ENCODE assay signal across 31 cellular contexts in the genomic region with DNA sequence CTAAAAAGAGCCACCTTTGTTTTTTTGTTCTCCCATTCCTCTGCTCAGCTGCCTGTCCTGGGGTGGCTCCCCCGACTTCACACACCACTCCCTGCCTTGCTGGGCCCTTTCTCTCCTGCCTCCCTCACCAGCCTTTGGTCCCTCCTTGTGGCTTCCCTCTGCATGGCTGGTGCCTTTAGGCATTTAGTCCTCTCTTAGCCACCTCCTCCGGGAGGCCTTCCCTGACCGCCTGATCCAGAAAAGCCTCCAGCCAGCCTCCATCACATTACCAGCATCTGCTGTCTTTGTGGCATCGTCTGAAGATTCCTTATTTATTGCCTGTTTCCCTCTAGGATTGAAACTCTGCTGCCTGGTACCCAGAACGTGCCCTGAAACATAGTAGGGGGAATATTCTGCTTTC.
"Had no signal": no experiment of that assay in that cellular context is flagged by ENCODE, and none has a peak within 500 bp of the region (broad histone marks: within the 10 kb centered on the region; RNA-seq: fewer than 3 reads in every experiment).

No MANE protein-coding gene starts in this region.

- H3K4me3 Mint-ChIP-seq: activated CD4-positive, alpha-beta T cell treated with anti-CD3 and anti-CD28 coated beads, Interleukin-2, amount 10 ng/mL, durations not matched to agents 24 days and 14 days; activated CD8-positive, alpha-beta T cell treated with anti-CD3 and anti-CD28 coated beads for 36 hours; activated naive CD8-positive, alpha-beta T cell treated with anti-CD3 and anti-CD28 coated beads for 36 hours; activated T-cell treated with anti-CD3 and anti-CD28 coated beads, Interleukin-2, amount 50 U/mL, for 72 hours; activated T-helper 17 cell treated with anti-CD3 and anti-CD28 coated beads, Interleukin-2, amount 50 U/mL, for 72 hours; central memory CD8-positive, alpha-beta T cell; T-helper 1 cell treated with Interleukin-12 subunit alpha and Interleukin-12 subunit beta and Interleukin-4 antibody, amounts not matched to agents 30 μg/mL and 1 μg/mL, for 36 hours; T-helper 2 cell treated with Interferon-gamma antibody and Interleukin-4, amounts not matched to agents 5 μg/mL and 100 μg/mL, for 36 hours had no signal

- H3K4me2 ChIP-seq: SK-N-SH had no signal

- H3K9me3 Mint-ChIP-seq: activated CD4-positive, alpha-beta T cell treated with anti-CD3 and anti-CD28 coated beads, Interleukin-2, amount 10 ng/mL, durations not matched to agents 24 days and 14 days; activated CD8-positive, alpha-beta T cell treated with anti-CD3 and anti-CD28 coated beads for 36 hours; activated naive CD8-positive, alpha-beta T cell treated with anti-CD3 and anti-CD28 coated beads for 36 hours; activated T-cell treated with anti-CD3 and anti-CD28 coated beads, Interleukin-2, amount 50 U/mL, for 72 hours; activated T-helper 17 cell treated with anti-CD3 and anti-CD28 coated beads, Interleukin-2, amount 50 U/mL, for 72 hours; central memory CD8-positive, alpha-beta T cell; T-helper 1 cell treated with Interleukin-12 subunit alpha and Interleukin-12 subunit beta and Interleukin-4 antibody, amounts not matched to agents 30 μg/mL and 1 μg/mL, for 36 hours; T-helper 2 cell treated with Interferon-gamma antibody and Interleukin-4, amounts not matched to agents 5 μg/mL and 100 μg/mL, for 36 hours had no signal

- H3K9me3 ChIP-seq: SJSA1, SK-N-SH had no signal

- H3K27me3 ChIP-seq: cardiac muscle cell, Peyer's patch had no signal

- ATAC-seq: activated CD8-positive, alpha-beta T cell treated with anti-CD3 and anti-CD28 coated beads for 36 hours; activated T-cell treated with anti-CD3 and anti-CD28 coated beads, Interleukin-2, amount 50 U/mL, for 72 hours; PC-3 had no signal

- DNase-seq: activated CD4-positive, alpha-beta T cell treated with anti-CD3 and anti-CD28 coated beads, Interleukin-2, amount 10 ng/mL, durations not matched to agents 24 days and 14 days; activated CD4-positive, alpha-beta T cell treated with anti-CD3 and anti-CD28 coated beads, Interleukin-2, amount 50 U/mL, for 4 hours; activated CD8-positive, alpha-beta T cell treated with anti-CD3 and anti-CD28 coated beads for 36 hours; activated effector memory CD4-positive, alpha-beta T cell treated with anti-CD3 and anti-CD28 coated beads, Interleukin-2, amount 50 U/mL, for 16 hours; activated naive CD4-positive, alpha-beta T cell; activated naive CD4-positive, alpha-beta T cell treated with anti-CD3 and anti-CD28 coated beads, Interleukin-2, amount 50 U/mL, for 16 hours; activated naive CD8-positive, alpha-beta T cell treated with anti-CD3 and anti-CD28 coated beads for 36 hours; activated T-cell treated with anti-CD3 and anti-CD28 coated beads, Interleukin-2, amount 50 U/mL, for 1 hour; activated T-cell treated with anti-CD3 and anti-CD28 coated beads, Interleukin-2, amount 50 U/mL, for 72 hours; amniotic stem cell; aorta; NCI-H1048; NCI-H1105 treated with DMSO at 0.1 percent for 48 hours; NCI-H1436; NCI-H1694; NCI-H1930; NCI-H345; NCI-H524 treated with DMSO at 0.1 percent for 48 hours; NK-92 treated with Interleukin-12 subunit alpha and Interleukin-12 subunit beta, amount 100 ng/mL, for 24 hours; PC-3; Peyer's patch; RPMI8226; SHP77 treated with DMSO at 0.1 percent for 48 hours; SK-N-SH had no signal

- H3K36me3 ChIP-seq: cardiac muscle cell, Peyer's patch, SJSA1 had no signal

- FAIRE-seq: TTC549 had no signal

- H3K9ac ChIP-seq: SK-N-SH had no signal

- H3K27ac ChIP-seq: cardiac muscle cell, Peyer's patch, SJSA1 had no signal

- H3K36me3 Mint-ChIP-seq: activated naive CD8-positive, alpha-beta T cell treated with anti-CD3 and anti-CD28 coated beads for 36 hours had no signal

- H3K27ac Mint-ChIP-seq: activated CD4-positive, alpha-beta T cell treated with anti-CD3 and anti-CD28 coated beads, Interleukin-2, amount 10 ng/mL, durations not matched to agents 24 days and 14 days; activated CD8-positive, alpha-beta T cell treated with anti-CD3 and anti-CD28 coated beads for 36 hours; activated naive CD8-positive, alpha-beta T cell treated with anti-CD3 and anti-CD28 coated beads for 36 hours; activated T-cell treated with anti-CD3 and anti-CD28 coated beads, Interleukin-2, amount 50 U/mL, for 72 hours; activated T-helper 17 cell treated with anti-CD3 and anti-CD28 coated beads, Interleukin-2, amount 50 U/mL, for 72 hours; T-helper 1 cell treated with Interleukin-12 subunit alpha and Interleukin-12 subunit beta and Interleukin-4 antibody, amounts not matched to agents 30 μg/mL and 1 μg/mL, for 36 hours; T-helper 2 cell treated with Interferon-gamma antibody and Interleukin-4, amounts not matched to agents 5 μg/mL and 100 μg/mL, for 36 hours had no signal

- H3K4me1 Mint-ChIP-seq: central memory CD8-positive, alpha-beta T cell had no signal

- H3K4me3 ChIP-seq: cardiac muscle cell, Peyer's patch, SJSA1 had no signal
